ENCODE assay signal across 1 cellular context in the genomic region with DNA sequence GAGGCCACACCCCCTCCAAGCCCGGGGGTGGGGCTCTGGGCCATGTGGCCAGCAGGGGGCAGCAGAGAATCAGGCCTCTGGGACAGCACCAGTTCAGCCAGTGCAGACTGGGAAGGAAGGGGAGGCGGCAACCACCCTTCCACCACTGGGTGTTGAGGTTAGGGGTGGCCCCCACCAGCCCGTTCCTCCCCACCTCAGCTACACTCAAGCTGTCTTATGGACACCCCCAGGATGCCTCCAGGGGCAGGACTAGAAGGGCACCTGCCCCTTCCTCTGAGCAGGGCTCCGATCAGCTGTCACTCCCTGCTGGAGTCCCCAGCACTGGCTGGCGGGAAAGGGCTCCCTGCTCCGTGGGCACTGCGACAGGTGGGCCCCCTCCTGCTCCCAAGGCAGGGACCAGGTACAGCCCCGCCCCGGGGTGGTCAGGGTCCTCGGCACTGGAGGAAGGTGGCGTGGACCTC.
A peak's percentile ranks its signal among the peaks of the same experiment; 100 is the strongest.
TF ChIP-seq lines count a peak whose summit lies in the region.

No MANE protein-coding gene starts in this region.

TF ChIP-seq in K562, 482 proteins besides CTCF, POLR2A, EP300 and RAD21 (continued from another document and continues in another):
- TF ChIP-seq, protein P1, sequence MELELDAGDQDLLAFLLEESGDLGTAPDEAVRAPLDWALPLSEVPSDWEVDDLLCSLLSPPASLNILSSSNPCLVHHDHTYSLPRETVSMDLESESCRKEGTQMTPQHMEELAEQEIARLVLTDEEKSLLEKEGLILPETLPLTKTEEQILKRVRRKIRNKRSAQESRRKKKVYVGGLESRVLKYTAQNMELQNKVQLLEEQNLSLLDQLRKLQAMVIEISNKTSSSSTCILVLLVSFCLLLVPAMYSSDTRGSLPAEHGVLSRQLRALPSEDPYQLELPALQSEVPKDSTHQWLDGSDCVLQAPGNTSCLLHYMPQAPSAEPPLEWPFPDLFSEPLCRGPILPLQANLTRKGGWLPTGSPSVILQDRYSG (tag; conservative IDR thresholded peaks at IDR 0.05; ENCODE audit: low read depth), result no peak
- TF ChIP-seq GATAD2B (IDR thresholded peaks at IDR 0.05; ENCODE audit: borderline replicate concordance) (no peak; the same call in 1 of the 2 replicates), ZNF165 (CRISPR knock-in tag; IDR thresholded peaks at IDR 0.05; ENCODE audit: borderline replicate concordance) (no peak), MTA3 (IDR thresholded peaks at IDR 0.05; ENCODE audit: borderline replicate concordance) (0 out of 2 replicates have a peak, but pooled peaks have one; percentile 27), ZBTB1 (CRISPR knock-in tag; IDR thresholded peaks at IDR 0.05; ENCODE audit: borderline replicate concordance, low read depth) (no peak), ZNF347 (CRISPR knock-in tag; IDR thresholded peaks at IDR 0.05; ENCODE audit: low read depth) (no peak), ERF (CRISPR knock-in tag; IDR thresholded peaks at IDR 0.05) (no peak), NR2F6 (CRISPR knock-in tag; IDR thresholded peaks at IDR 0.05) (no peak), SRSF1 (IDR thresholded peaks at IDR 0.05; ENCODE audit: low read depth, low read length) (no peak), MAFF (IDR thresholded peaks at IDR 0.05; ENCODE audit: low read length) (no peak), ARID2 (IDR thresholded peaks at IDR 0.05) (peak; percentile 49; the same call in 1 of the 2 replicates), SREBF1 (IDR thresholded peaks at IDR 0.05; ENCODE audit: borderline replicate concordance, low read depth, low read length) (no peak), NR1H2 (CRISPR knock-in tag; IDR thresholded peaks at IDR 0.05) (no peak), SIN3A (IDR thresholded peaks at IDR 0.05; ENCODE audit: borderline replicate concordance in 2 of 2, control insufficient read depth in 1 of 2, low read depth in 2 of 2, low read length in 2 of 2) (no peak), ATF7 (IDR thresholded peaks at IDR 0.05) (peak; percentile 46; the same call in 1 of the 2 replicates), ZNF76 (CRISPR knock-in tag; IDR thresholded peaks at IDR 0.05; ENCODE audit: borderline replicate concordance) (no peak), KAT8 (IDR thresholded peaks at IDR 0.05; ENCODE audit: low read depth) (no peak), PTRF (tag; IDR thresholded peaks at IDR 0.05) (no peak), KDM2B (CRISPR knock-in tag; IDR thresholded peaks at IDR 0.05) (no peak), ZNF561 (CRISPR knock-in tag; conservative IDR thresholded peaks at IDR 0.05) (no peak), ZNF23 (CRISPR knock-in tag; IDR thresholded peaks at IDR 0.05) (no peak), MAZ (CRISPR knock-in tag; conservative IDR thresholded peaks at IDR 0.05 in 1 of 2, IDR thresholded peaks at IDR 0.05 in 1 of 2) (peak; percentile 78 to 96), POLR2G (IDR thresholded peaks at IDR 0.05; ENCODE audit: low read depth, low read length) (peak; percentile 29), TCF3 (CRISPR knock-in tag; IDR thresholded peaks at IDR 0.05) (no peak), ZKSCAN3 (CRISPR knock-in tag; IDR thresholded peaks at IDR 0.05) (no peak), FOXP1 (CRISPR knock-in tag; IDR thresholded peaks at IDR 0.05) (no peak), ZBED1 (IDR thresholded peaks at IDR 0.05) (no peak), HSF4 (CRISPR knock-in tag; IDR thresholded peaks at IDR 0.05; ENCODE audit: borderline replicate concordance) (no peak)
- TF ChIP-seq, protein P2, sequence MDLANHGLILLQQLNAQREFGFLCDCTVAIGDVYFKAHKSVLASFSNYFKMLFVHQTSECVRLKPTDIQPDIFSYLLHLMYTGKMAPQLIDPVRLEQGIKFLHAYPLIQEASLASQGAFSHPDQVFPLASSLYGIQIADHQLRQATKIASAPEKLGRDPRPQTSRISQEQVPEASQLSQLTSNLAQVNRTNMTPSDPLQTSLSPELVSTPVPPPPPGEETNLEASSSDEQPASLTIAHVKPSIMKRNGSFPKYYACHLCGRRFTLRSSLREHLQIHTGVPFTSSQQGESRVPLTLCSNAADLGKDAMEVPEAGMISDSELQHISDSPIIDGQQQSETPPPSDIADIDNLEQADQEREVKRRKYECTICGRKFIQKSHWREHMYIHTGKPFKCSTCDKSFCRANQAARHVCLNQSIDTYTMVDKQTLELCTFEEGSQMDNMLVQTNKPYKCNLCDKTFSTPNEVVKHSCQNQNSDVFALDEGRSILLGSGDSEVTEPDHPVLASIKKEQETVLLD (IDR thresholded peaks at IDR 0.05), result no peak
- TF ChIP-seq, protein P3, sequence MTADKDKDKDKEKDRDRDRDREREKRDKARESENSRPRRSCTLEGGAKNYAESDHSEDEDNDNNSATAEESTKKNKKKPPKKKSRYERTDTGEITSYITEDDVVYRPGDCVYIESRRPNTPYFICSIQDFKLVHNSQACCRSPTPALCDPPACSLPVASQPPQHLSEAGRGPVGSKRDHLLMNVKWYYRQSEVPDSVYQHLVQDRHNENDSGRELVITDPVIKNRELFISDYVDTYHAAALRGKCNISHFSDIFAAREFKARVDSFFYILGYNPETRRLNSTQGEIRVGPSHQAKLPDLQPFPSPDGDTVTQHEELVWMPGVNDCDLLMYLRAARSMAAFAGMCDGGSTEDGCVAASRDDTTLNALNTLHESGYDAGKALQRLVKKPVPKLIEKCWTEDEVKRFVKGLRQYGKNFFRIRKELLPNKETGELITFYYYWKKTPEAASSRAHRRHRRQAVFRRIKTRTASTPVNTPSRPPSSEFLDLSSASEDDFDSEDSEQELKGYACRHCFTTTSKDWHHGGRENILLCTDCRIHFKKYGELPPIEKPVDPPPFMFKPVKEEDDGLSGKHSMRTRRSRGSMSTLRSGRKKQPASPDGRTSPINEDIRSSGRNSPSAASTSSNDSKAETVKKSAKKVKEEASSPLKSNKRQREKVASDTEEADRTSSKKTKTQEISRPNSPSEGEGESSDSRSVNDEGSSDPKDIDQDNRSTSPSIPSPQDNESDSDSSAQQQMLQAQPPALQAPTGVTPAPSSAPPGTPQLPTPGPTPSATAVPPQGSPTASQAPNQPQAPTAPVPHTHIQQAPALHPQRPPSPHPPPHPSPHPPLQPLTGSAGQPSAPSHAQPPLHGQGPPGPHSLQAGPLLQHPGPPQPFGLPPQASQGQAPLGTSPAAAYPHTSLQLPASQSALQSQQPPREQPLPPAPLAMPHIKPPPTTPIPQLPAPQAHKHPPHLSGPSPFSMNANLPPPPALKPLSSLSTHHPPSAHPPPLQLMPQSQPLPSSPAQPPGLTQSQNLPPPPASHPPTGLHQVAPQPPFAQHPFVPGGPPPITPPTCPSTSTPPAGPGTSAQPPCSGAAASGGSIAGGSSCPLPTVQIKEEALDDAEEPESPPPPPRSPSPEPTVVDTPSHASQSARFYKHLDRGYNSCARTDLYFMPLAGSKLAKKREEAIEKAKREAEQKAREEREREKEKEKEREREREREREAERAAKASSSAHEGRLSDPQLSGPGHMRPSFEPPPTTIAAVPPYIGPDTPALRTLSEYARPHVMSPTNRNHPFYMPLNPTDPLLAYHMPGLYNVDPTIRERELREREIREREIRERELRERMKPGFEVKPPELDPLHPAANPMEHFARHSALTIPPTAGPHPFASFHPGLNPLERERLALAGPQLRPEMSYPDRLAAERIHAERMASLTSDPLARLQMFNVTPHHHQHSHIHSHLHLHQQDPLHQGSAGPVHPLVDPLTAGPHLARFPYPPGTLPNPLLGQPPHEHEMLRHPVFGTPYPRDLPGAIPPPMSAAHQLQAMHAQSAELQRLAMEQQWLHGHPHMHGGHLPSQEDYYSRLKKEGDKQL (CRISPR knock-in tag; IDR thresholded peaks at IDR 0.05; ENCODE audit: borderline replicate concordance), result no peak
- TF ChIP-seq, protein P4, sequence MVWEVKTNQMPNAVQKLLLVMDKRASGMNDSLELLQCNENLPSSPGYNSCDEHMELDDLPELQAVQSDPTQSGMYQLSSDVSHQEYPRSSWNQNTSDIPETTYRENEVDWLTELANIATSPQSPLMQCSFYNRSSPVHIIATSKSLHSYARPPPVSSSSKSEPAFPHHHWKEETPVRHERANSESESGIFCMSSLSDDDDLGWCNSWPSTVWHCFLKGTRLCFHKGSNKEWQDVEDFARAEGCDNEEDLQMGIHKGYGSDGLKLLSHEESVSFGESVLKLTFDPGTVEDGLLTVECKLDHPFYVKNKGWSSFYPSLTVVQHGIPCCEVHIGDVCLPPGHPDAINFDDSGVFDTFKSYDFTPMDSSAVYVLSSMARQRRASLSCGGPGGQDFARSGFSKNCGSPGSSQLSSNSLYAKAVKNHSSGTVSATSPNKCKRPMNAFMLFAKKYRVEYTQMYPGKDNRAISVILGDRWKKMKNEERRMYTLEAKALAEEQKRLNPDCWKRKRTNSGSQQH (CRISPR knock-in tag; IDR thresholded peaks at IDR 0.05), result no peak
- TF ChIP-seq, protein P5, sequence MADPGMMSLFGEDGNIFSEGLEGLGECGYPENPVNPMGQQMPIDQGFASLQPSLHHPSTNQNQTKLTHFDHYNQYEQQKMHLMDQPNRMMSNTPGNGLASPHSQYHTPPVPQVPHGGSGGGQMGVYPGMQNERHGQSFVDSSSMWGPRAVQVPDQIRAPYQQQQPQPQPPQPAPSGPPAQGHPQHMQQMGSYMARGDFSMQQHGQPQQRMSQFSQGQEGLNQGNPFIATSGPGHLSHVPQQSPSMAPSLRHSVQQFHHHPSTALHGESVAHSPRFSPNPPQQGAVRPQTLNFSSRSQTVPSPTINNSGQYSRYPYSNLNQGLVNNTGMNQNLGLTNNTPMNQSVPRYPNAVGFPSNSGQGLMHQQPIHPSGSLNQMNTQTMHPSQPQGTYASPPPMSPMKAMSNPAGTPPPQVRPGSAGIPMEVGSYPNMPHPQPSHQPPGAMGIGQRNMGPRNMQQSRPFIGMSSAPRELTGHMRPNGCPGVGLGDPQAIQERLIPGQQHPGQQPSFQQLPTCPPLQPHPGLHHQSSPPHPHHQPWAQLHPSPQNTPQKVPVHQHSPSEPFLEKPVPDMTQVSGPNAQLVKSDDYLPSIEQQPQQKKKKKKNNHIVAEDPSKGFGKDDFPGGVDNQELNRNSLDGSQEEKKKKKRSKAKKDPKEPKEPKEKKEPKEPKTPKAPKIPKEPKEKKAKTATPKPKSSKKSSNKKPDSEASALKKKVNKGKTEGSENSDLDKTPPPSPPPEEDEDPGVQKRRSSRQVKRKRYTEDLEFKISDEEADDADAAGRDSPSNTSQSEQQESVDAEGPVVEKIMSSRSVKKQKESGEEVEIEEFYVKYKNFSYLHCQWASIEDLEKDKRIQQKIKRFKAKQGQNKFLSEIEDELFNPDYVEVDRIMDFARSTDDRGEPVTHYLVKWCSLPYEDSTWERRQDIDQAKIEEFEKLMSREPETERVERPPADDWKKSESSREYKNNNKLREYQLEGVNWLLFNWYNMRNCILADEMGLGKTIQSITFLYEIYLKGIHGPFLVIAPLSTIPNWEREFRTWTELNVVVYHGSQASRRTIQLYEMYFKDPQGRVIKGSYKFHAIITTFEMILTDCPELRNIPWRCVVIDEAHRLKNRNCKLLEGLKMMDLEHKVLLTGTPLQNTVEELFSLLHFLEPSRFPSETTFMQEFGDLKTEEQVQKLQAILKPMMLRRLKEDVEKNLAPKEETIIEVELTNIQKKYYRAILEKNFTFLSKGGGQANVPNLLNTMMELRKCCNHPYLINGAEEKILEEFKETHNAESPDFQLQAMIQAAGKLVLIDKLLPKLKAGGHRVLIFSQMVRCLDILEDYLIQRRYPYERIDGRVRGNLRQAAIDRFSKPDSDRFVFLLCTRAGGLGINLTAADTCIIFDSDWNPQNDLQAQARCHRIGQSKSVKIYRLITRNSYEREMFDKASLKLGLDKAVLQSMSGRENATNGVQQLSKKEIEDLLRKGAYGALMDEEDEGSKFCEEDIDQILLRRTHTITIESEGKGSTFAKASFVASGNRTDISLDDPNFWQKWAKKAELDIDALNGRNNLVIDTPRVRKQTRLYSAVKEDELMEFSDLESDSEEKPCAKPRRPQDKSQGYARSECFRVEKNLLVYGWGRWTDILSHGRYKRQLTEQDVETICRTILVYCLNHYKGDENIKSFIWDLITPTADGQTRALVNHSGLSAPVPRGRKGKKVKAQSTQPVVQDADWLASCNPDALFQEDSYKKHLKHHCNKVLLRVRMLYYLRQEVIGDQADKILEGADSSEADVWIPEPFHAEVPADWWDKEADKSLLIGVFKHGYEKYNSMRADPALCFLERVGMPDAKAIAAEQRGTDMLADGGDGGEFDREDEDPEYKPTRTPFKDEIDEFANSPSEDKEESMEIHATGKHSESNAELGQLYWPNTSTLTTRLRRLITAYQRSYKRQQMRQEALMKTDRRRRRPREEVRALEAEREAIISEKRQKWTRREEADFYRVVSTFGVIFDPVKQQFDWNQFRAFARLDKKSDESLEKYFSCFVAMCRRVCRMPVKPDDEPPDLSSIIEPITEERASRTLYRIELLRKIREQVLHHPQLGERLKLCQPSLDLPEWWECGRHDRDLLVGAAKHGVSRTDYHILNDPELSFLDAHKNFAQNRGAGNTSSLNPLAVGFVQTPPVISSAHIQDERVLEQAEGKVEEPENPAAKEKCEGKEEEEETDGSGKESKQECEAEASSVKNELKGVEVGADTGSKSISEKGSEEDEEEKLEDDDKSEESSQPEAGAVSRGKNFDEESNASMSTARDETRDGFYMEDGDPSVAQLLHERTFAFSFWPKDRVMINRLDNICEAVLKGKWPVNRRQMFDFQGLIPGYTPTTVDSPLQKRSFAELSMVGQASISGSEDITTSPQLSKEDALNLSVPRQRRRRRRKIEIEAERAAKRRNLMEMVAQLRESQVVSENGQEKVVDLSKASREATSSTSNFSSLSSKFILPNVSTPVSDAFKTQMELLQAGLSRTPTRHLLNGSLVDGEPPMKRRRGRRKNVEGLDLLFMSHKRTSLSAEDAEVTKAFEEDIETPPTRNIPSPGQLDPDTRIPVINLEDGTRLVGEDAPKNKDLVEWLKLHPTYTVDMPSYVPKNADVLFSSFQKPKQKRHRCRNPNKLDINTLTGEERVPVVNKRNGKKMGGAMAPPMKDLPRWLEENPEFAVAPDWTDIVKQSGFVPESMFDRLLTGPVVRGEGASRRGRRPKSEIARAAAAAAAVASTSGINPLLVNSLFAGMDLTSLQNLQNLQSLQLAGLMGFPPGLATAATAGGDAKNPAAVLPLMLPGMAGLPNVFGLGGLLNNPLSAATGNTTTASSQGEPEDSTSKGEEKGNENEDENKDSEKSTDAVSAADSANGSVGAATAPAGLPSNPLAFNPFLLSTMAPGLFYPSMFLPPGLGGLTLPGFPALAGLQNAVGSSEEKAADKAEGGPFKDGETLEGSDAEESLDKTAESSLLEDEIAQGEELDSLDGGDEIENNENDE (IDR thresholded peaks at IDR 0.05; ENCODE audit: low read depth, low read length), result no peak
- TF ChIP-seq, protein P6, sequence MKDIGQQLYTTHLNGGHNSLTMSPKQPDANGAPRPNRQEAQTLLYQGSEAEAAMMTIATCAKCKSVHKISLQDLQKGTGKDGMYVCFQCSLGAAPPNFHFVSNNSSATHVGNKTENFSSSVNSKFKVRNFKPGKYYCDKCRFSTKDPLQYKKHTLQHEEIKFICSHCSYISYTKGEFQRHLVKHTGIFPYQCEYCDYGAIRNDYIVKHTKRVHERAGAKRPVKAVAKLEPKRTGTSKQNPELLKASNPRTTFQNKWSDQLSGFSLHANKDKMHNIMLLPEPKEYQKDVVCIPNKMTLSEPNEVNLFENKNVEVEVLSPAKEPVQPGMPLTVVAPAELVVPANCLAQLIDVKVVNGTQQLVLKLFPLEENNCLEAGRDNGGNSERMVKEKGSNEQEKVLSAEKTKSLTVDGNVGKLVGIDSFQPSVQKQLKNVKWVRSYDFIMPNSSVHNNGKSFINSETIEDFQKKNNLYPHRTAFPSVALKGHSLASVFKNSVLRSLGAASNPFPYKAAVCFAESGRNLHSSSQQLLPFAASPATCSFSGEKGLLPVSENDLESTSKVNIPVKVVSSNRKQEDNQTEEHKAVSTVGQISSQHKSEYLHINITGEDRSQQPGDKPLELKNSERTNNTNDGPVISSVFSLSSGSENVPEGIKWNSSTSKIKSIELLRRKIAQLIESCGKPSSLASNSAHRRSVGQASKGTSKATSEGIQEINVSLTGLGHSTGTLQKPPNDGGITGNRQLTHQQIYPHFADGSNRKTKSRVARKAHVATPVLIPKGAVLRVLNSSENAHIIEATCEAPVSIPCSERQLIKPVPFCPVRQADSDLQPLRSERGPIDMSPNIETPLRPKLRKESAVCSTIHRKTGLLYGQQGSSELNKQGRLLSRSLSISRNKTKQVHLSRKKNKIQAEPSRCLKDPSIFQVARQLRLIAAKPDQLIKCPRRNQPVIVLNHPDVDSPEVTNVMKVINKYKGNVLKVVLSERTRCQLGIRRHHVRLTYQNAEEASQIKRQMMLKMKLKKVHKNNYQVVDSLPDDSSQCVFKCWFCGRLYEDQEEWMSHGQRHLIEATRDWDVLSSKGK (CRISPR knock-in tag; IDR thresholded peaks at IDR 0.05), result no peak
